15 cellular contexts compared by ENCODE assay signal in genomic region chr11:123218451-123218850, GRCh38. TPM values are rescaled to one million over a fixed set of nuclear protein-coding genes. Genes with fewer than 3 reads are reported as not detected.
DNase-seq lines count a peak whose midpoint lies in the region; ATAC-seq and TF ChIP-seq lines count a peak whose summit lies in the region.
"Had no signal": no experiment of that assay in that cellular context is flagged by ENCODE, and none has a peak within 500 bp of the region (broad histone marks: within the 10 kb centered on the region; RNA-seq: fewer than 3 reads in every experiment).

No MANE protein-coding gene starts in this region.

- H3K4me1 ChIP-seq in RWPE2 (ENCODE audit: insufficient read depth, poor library complexity, severe bottlenecking): peaks cover 13% of the 10 kb centered on the region
- peaks cover 0 to 3% of the 10 kb centered on the region in 2 donors for H3K4me1 ChIP-seq in aorta (ENCODE audit: control insufficient read depth in 1 of 2, insufficient read depth in 2 of 2, low read length in 2 of 2)
- no peaks in the 10 kb centered on the region for H3K4me1 ChIP-seq in left ventricle myocardium inferior

- H3K4me3 ChIP-seq in RWPE2 (ENCODE audit: severe bottlenecking): no peak overlapping the region
- no peak overlapping the region for H3K4me3 ChIP-seq in fibroblast of pulmonary artery (replicated peaks; ENCODE audit: low read depth, low read length)
- no peak overlapping the region for H3K4me3 ChIP-seq in aorta (ENCODE audit: low read length in 2 of 2)
- H3K4me3 ChIP-seq in left ventricle myocardium inferior: no peak overlapping the region
- H3K4me3 ChIP-seq: ovary, tibial nerve had no signal

- peaks cover 12% of the 10 kb centered on the region for H3K9me3 Mint-ChIP-seq in progenitor cell of endocrine pancreas (ENCODE audit: low read depth)

- H3K27me3 ChIP-seq in RWPE2 (ENCODE audit: insufficient read depth, poor library complexity, severe bottlenecking) (no peaks in the 10 kb centered on the region), aorta (ENCODE audit: control insufficient read depth in 1 of 2, insufficient read depth in 2 of 2, low read length in 1 of 2) (no peaks in the 10 kb centered on the region), left ventricle myocardium inferior (ENCODE audit: low read depth) (peaks cover 52% of the 10 kb centered on the region)
- H3K27me3 ChIP-seq: ovary had no signal

- H3K36me3 Mint-ChIP-seq in progenitor cell of endocrine pancreas (ENCODE audit: insufficient read depth): no peaks in the 10 kb centered on the region
- H3K36me3 Mint-ChIP-seq: activated naive CD8-positive, alpha-beta T cell treated with anti-CD3 and anti-CD28 coated beads, Interleukin-2, amount 10 ng/mL, durations not matched to agents 7 days and 5 days had no signal

- 76 to 78% methylated on average over 5 of the region's 5 CpGs for WGBS in aorta, 2 donors

- H3K4me3 Mint-ChIP-seq in progenitor cell of endocrine pancreas (ENCODE audit: low read depth): no peak overlapping the region
- H3K4me3 Mint-ChIP-seq: activated naive CD8-positive, alpha-beta T cell treated with anti-CD3 and anti-CD28 coated beads, Interleukin-2, amount 10 ng/mL, durations not matched to agents 7 days and 5 days; B cell had no signal

- no peak for TF ChIP-seq CTCF in RWPE2 (IDR thresholded peaks at IDR 0.05; ENCODE audit: poor library complexity, severe bottlenecking)
- TF ChIP-seq CTCF in fibroblast of pulmonary artery (IDR thresholded peaks at IDR 0.05; ENCODE audit: low read length, missing control alignments): no peak
- no peak for TF ChIP-seq CTCF in progenitor cell of endocrine pancreas (IDR thresholded peaks at IDR 0.05; ENCODE audit: unreplicated experiment)
- no peak for TF ChIP-seq CTCF in left ventricle myocardium inferior (IDR thresholded peaks at IDR 0.05; ENCODE audit: borderline replicate concordance)

- peak; percentile 60 for DNase-seq in ELR (ENCODE audit: low read depth)
- no peak for DNase-seq in RWPE2 (ENCODE audit: low spot score)
- peak; percentile 35 for DNase-seq in fibroblast of pulmonary artery (ENCODE audit: low read depth)
- no peak for DNase-seq in progenitor cell of endocrine pancreas (ENCODE audit: low spot score, unreplicated experiment)
- no peak for DNase-seq in stimulated activated CD4-positive, alpha-beta T cell treated with anti-CD3 and anti-CD28 coated beads, Interleukin-2, amount 100 ng/mL, for 48 hours
- DNase-seq in aorta: no peak
- DNase-seq in left ventricle myocardium inferior: no peak
- DNase-seq: activated naive CD8-positive, alpha-beta T cell treated with anti-CD3 and anti-CD28 coated beads, Interleukin-2, amount 10 ng/mL, durations not matched to agents 7 days and 5 days; NCI-H1092; NCI-H2171 treated with DMSO at 0.1 percent for 48 hours; ovary had no signal

- H3K36me3 ChIP-seq in RWPE2 (ENCODE audit: low read depth) (no peaks in the 10 kb centered on the region), aorta (ENCODE audit: control insufficient read depth in 1 of 2, insufficient read depth in 2 of 2, low read length in 1 of 2) (no peaks in the 10 kb centered on the region), left ventricle myocardium inferior (no peaks in the 10 kb centered on the region)
- H3K36me3 ChIP-seq: ovary, tibial nerve had no signal

- no peaks in the 10 kb centered on the region for H3K9me3 ChIP-seq in RWPE2 (ENCODE audit: severe bottlenecking)
- H3K9me3 ChIP-seq in aorta (ENCODE audit: control insufficient read depth, low read length): peaks cover 3% of the 10 kb centered on the region
- peaks cover 13% of the 10 kb centered on the region for H3K9me3 ChIP-seq in left ventricle myocardium inferior (replicated peaks)
- H3K9me3 ChIP-seq: ovary had no signal

- H3K27ac Mint-ChIP-seq in progenitor cell of endocrine pancreas: peak overlapping the region; percentile 51
- H3K27ac Mint-ChIP-seq: activated naive CD8-positive, alpha-beta T cell treated with anti-CD3 and anti-CD28 coated beads, Interleukin-2, amount 10 ng/mL, durations not matched to agents 7 days and 5 days; B cell had no signal

- H3K27ac ChIP-seq in RWPE2 (ENCODE audit: poor library complexity, severe bottlenecking) (peak overlapping the region; percentile 28), aorta (ENCODE audit: low read depth in 1 of 2, low read length in 2 of 2) (no peak overlapping the region), left ventricle myocardium inferior (replicated peaks) (no peak overlapping the region)
- H3K27ac ChIP-seq: ovary, tibial nerve had no signal

- ATAC-seq in RWPE2 (ENCODE audit: low read depth) (peak; percentile 46; the same call in 1 of the 3 replicates), aorta (ENCODE audit: low FRiP score) (no peak), HG03095 (IDR thresholded peaks at IDR 0.05; ENCODE audit: unreplicated experiment) (no peak)

- no peaks in the 10 kb centered on the region for H3K27me3 Mint-ChIP-seq in progenitor cell of endocrine pancreas

- H3K4me1 Mint-ChIP-seq in progenitor cell of endocrine pancreas (ENCODE audit: low read depth): peaks cover 17% of the 10 kb centered on the region
- H3K4me1 Mint-ChIP-seq: activated naive CD8-positive, alpha-beta T cell treated with anti-CD3 and anti-CD28 coated beads, Interleukin-2, amount 10 ng/mL, durations not matched to agents 7 days and 5 days; B cell had no signal

- intact Hi-C loops in aorta (cut with DNase I) (no loop called here), left ventricle myocardium inferior (cut with micrococcal nuclease) (no loop called here)

RNA-seq across cellular contexts. Expression of gene CLMP, which starts 23.4 kb away (rescaled TPM):
- total RNA-seq in progenitor cell of endocrine pancreas (2.3 and 4.0 TPM in 2 replicates), aorta (100 to 1,000 TPM in 1 of 2 donors, 10 to 100 TPM in 1; 70.9 to 107 TPM), left ventricle myocardium inferior (3.4 TPM)
- polyA plus RNA-seq in aorta: 10 to 100 TPM in 1 of 2 donors, 1 to 10 TPM in 1; 8.2 to 23.8 TPM
- total RNA-seq: B cell, lung microvascular endothelial cell had no signal

Comparison
In these comparisons a context has a peak if more than half of its experiments do, and no peak if none do; other contexts are left out.
1. DNase-seq: peak in ELR (single experiment) and fibroblast of pulmonary artery (single experiment); none in RWPE2 (single experiment), progenitor cell of endocrine pancreas (single experiment), stimulated activated CD4-positive, alpha-beta T cell treated with anti-CD3 and anti-CD28 coated beads, Interleukin-2, amount 100 ng/mL, for 48 hours (0 of 2), aorta (0 of 2) and left ventricle myocardium inferior (single experiment).
2. RNA of gene CLMP, which starts 23.4 kb away (total RNA-seq): 70.9 to 107 TPM in aorta; 3.4 TPM in left ventricle myocardium inferior (single experiment) and 2.3 to 4.0 TPM in progenitor cell of endocrine pancreas; every median in the first group is over 10 times any median in the second.